ENCODE assay signal across 10 cellular contexts in genomic region chr2:225429718-225430117, GRCh38. TPM values are rescaled to one million over a fixed set of nuclear protein-coding genes. Genes with fewer than 3 reads are reported as not detected.
DNase-seq lines count a peak whose midpoint lies in the region; ATAC-seq and TF ChIP-seq lines count a peak whose summit lies in the region.
"Had no signal": no experiment of that assay in that cellular context is flagged by ENCODE, and none has a peak within 500 bp of the region (broad histone marks: within the 10 kb centered on the region; RNA-seq: fewer than 3 reads in every experiment).

No MANE protein-coding gene starts in this region.

- peak overlapping the region; percentile 53 for H3K9ac ChIP-seq in neural cell (ENCODE audit: low read length)

- no peak for TF ChIP-seq POLR2A in GM18505 (IDR thresholded peaks at IDR 0.05; ENCODE audit: borderline replicate concordance, extremely low read depth, insufficient read depth, insufficient read length)

- no peaks in the 10 kb centered on the region for H3K27me3 ChIP-seq in neural cell (ENCODE audit: insufficient read depth, low read depth, low read length)

- H3K36me3 Mint-ChIP-seq in stimulated activated effector memory CD8-positive, alpha-beta T cell treated with anti-CD3 and anti-CD28 coated beads, Interleukin-12 subunit alpha, Interleukin-12 subunit beta, amount 100 ng/mL, for 72 hours = no peaks in the 10 kb centered on the region

- H3K4me3 Mint-ChIP-seq in stimulated activated effector memory CD8-positive, alpha-beta T cell treated with anti-CD3 and anti-CD28 coated beads, Interleukin-12 subunit alpha, Interleukin-12 subunit beta, amount 100 ng/mL, for 72 hours = no peak overlapping the region
- H3K4me3 Mint-ChIP-seq: activated T-helper 17 cell treated with anti-CD3 and anti-CD28 coated beads, Interleukin-2, amount 50 U/mL, for 72 hours had no signal

- H3K4me1 Mint-ChIP-seq in stimulated activated effector memory CD8-positive, alpha-beta T cell treated with anti-CD3 and anti-CD28 coated beads, Interleukin-12 subunit alpha, Interleukin-12 subunit beta, amount 100 ng/mL, for 72 hours = no peaks in the 10 kb centered on the region
- H3K4me1 Mint-ChIP-seq: activated T-helper 17 cell treated with anti-CD3 and anti-CD28 coated beads, Interleukin-2, amount 50 U/mL, for 72 hours had no signal

- H2AFZ ChIP-seq in neural cell (ENCODE audit: low read depth, low read length) = peak overlapping the region; percentile 32

- no peaks in the 10 kb centered on the region for H4K20me1 ChIP-seq in neural cell (ENCODE audit: insufficient read depth)

- no peak overlapping the region for H3K27ac Mint-ChIP-seq in stimulated activated effector memory CD8-positive, alpha-beta T cell treated with anti-CD3 and anti-CD28 coated beads, Interleukin-12 subunit alpha, Interleukin-12 subunit beta, amount 100 ng/mL, for 72 hours
- H3K27ac Mint-ChIP-seq: activated T-helper 17 cell treated with anti-CD3 and anti-CD28 coated beads, Interleukin-2, amount 50 U/mL, for 72 hours had no signal

- H3K4me3 ChIP-seq in cardiac fibroblast (replicated peaks in 1 of 2; ENCODE audit: low read depth in 2 of 2, low read length in 2 of 2) (no peak overlapping the region), neural cell (ENCODE audit: low read length) (peak overlapping the region; percentile 24)

- no peak for ATAC-seq in stimulated activated effector memory CD8-positive, alpha-beta T cell treated with anti-CD3 and anti-CD28 coated beads, Interleukin-12 subunit alpha, Interleukin-12 subunit beta, amount 100 ng/mL, for 72 hours
- no peak for ATAC-seq in GM18505 (IDR thresholded peaks at IDR 0.05; ENCODE audit: unreplicated experiment)
- ATAC-seq: activated T-helper 17 cell treated with anti-CD3 and anti-CD28 coated beads, Interleukin-2, amount 50 U/mL, for 72 hours; right cardiac atrium had no signal

- H3K9me3 ChIP-seq in neural cell (ENCODE audit: low read length) = no peaks in the 10 kb centered on the region

- H3K79me2 ChIP-seq in neural cell (replicated peaks; ENCODE audit: insufficient read depth, low read length) = no peaks in the 10 kb centered on the region

- TF ChIP-seq RAD21 in neural cell (conservative IDR thresholded peaks at IDR 0.05) = no peak

- H3F3A ChIP-seq in neural cell (ENCODE audit: insufficient read depth, low read length, poor library complexity, severe bottlenecking) = no peaks in the 10 kb centered on the region

- TF ChIP-seq EP300 in neural cell (conservative IDR thresholded peaks at IDR 0.05; ENCODE audit: poor library complexity, severe bottlenecking) = peak; percentile 75

- peak; percentile 72 for DNase-seq in DMS79 (lab: John Stamatoyannopoulos, UW)
- peak; percentile 30 for DNase-seq in NCI-H2107 treated with DMSO at 0.1 percent for 48 hours (lab: John Stamatoyannopoulos, UW; ENCODE audit: unreplicated experiment)
- peak; percentile 4 to 11 for DNase-seq in cardiac fibroblast (ENCODE audit: low read depth in 2 of 2)
- DNase-seq in GF-D8 (lab: John Stamatoyannopoulos, UW) = no peak
- DNase-seq in stimulated activated effector memory CD8-positive, alpha-beta T cell treated with anti-CD3 and anti-CD28 coated beads, Interleukin-12 subunit alpha, Interleukin-12 subunit beta, amount 100 ng/mL, for 72 hours (ENCODE audit: low spot score in 2 of 2) = no peak
- DNase-seq in GM10266 (ENCODE audit: extremely low spot score) = no peak

- H3K4me2 ChIP-seq in neural cell (ENCODE audit: low read length) = peak overlapping the region; percentile 64

- no peak for TF ChIP-seq CTCF in cardiac fibroblast (IDR thresholded peaks at IDR 0.05; ENCODE audit: low read depth, low read length)
- no peak for TF ChIP-seq CTCF in neural cell (IDR thresholded peaks at IDR 0.05; ENCODE audit: poor library complexity, severe bottlenecking)
- no peak for TF ChIP-seq CTCF in GM10266 (IDR thresholded peaks at IDR 0.05; ENCODE audit: control insufficient read depth, insufficient read depth, low read depth, missing control alignments)

- no peaks in the 10 kb centered on the region for H3K36me3 ChIP-seq in neural cell (ENCODE audit: insufficient read depth, low read length)

- no peaks in the 10 kb centered on the region for H3K9me2 ChIP-seq in neural cell (ENCODE audit: insufficient read depth, low read length)

- no peaks in the 10 kb centered on the region for H3K9me3 Mint-ChIP-seq in stimulated activated effector memory CD8-positive, alpha-beta T cell treated with anti-CD3 and anti-CD28 coated beads, Interleukin-12 subunit alpha, Interleukin-12 subunit beta, amount 100 ng/mL, for 72 hours
- H3K9me3 Mint-ChIP-seq: activated T-helper 17 cell treated with anti-CD3 and anti-CD28 coated beads, Interleukin-2, amount 50 U/mL, for 72 hours had no signal

- H3K27ac ChIP-seq in neural cell (ENCODE audit: low read length) = peak overlapping the region; percentile 89

TF ChIP-seq in neural cell, 6 proteins besides CTCF, POLR2A, EP300 and RAD21:
- TF ChIP-seq POLR2AphosphoS5 (IDR thresholded peaks at IDR 0.05) (peak; percentile 54), MXI1 (conservative IDR thresholded peaks at IDR 0.05; ENCODE audit: poor library complexity, severe bottlenecking) (peak; percentile 27), SMC3 (conservative IDR thresholded peaks at IDR 0.05; ENCODE audit: poor library complexity) (no peak), REST (IDR thresholded peaks at IDR 0.05; ENCODE audit: borderline replicate concordance) (peak; percentile 19)

RNA-seq across cellular contexts. Expression of gene NYAP2, which starts 30.2 kb away (rescaled TPM):
- polyA plus RNA-seq in neural cell = 0.98 and 1.1 TPM in 2 replicates
- polyA minus RNA-seq in neural cell = 10.5 and 12.8 TPM in 2 replicates
- polyA plus RNA-seq: right cardiac atrium had no signal

Comparison
In these comparisons a context has a peak if more than half of its experiments do, and no peak if none do; other contexts are left out.
1. DNase-seq: peak in DMS79 (single experiment), NCI-H2107 treated with DMSO at 0.1 percent for 48 hours (single experiment) and cardiac fibroblast (2 of 2); none in GF-D8 (single experiment), stimulated activated effector memory CD8-positive, alpha-beta T cell treated with anti-CD3 and anti-CD28 coated beads, Interleukin-12 subunit alpha, Interleukin-12 subunit beta, amount 100 ng/mL, for 72 hours (0 of 2) and GM10266 (single experiment).